In genomic region chr6:81767163-81768000, GRCh38 we compare ENCODE assay signal across 11 cellular contexts.
DNase-seq lines count a peak whose midpoint lies in the region; TF ChIP-seq lines count a peak whose summit lies in the region.
"Had no signal": no experiment of that assay in that cellular context is flagged by ENCODE, and none has a peak within 500 bp of the region (broad histone marks: within the 10 kb centered on the region; RNA-seq: fewer than 3 reads in every experiment).

No MANE protein-coding gene starts in this region.

- H3K27me3 ChIP-seq in adipocyte (replicated peaks; ENCODE audit: control insufficient read depth, insufficient read depth, low read length) = no peaks in the 10 kb centered on the region

- CTCF ChIA-PET in HEK293 (lab: Yijun Ruan, JAX) = interaction anchor here (1.4 to 1.7 kb wide), 2 partner anchors 11 to 14 kb away, joined by 3 to 7 read pairs; no protein-coding TSS in a partner anchor

- H3K27ac ChIP-seq in HEK293 (ENCODE audit: extremely low read depth, low read depth, low read length) = no peak overlapping the region

- H3K4me3 ChIP-seq in HEK293 (ENCODE audit: low read depth, low read length) (no peak overlapping the region; the same call in 1 of the 2 replicates), adipocyte (ENCODE audit: low read length) (peak overlapping the region; percentile 48)
- H3K4me3 ChIP-seq: stomach had no signal

- H3K4me1 ChIP-seq in HEK293 (ENCODE audit: control insufficient read depth, insufficient read depth, low read length) = peaks cover 9% of the 10 kb centered on the region; the same call in 1 of the 2 replicates
- peaks cover 28% of the 10 kb centered on the region for H3K4me1 ChIP-seq in adipocyte (ENCODE audit: control insufficient read depth, insufficient read depth, low read length)

- H3K36me3 ChIP-seq in HEK293 (ENCODE audit: control insufficient read depth in 2 of 2, insufficient read depth in 1 of 2, low read length in 2 of 2) = no peaks in the 10 kb centered on the region
- no peaks in the 10 kb centered on the region for H3K36me3 ChIP-seq in adipocyte (ENCODE audit: control insufficient read depth, insufficient read depth, low read length, severe bottlenecking)
- H3K36me3 ChIP-seq: stomach had no signal

- in situ Hi-C loops in GM13977 (cut with MboI; ENCODE audit: low pct_unique_long_range_greater_than_20kb, low sequenced_read_pairs, unreplicated experiment) = no loop called here

- no peaks in the 10 kb centered on the region for H3K9me3 ChIP-seq in HEK293 (ENCODE audit: control insufficient read depth, insufficient read depth, low read depth, low read length)
- H3K9me3 ChIP-seq in adipocyte (ENCODE audit: control insufficient read depth, low read length) = no peaks in the 10 kb centered on the region
- H3K9me3 ChIP-seq: stomach had no signal

- no peak for TF ChIP-seq CTCF in HEK293 (tag by site-specific recombination; IDR thresholded peaks at IDR 0.05)
- no peak for TF ChIP-seq CTCF in GM13977 (IDR thresholded peaks at IDR 0.05; ENCODE audit: extremely low read depth, insufficient read depth, missing control alignments)

- no peak overlapping the region for H3K9ac ChIP-seq in adipocyte (ENCODE audit: low read length)

- POLR2A ChIA-PET in HEK293 (lab: Yijun Ruan, JAX) = interaction anchor here (0.7 to 1.8 kb wide), 4 partner anchors 14 to 377 kb away, joined by 3 to 23 read pairs (median 3); partner anchors contain the start of gene TENT5A

- DNase-seq in AG08396 (ENCODE audit: low spot score) = peak; percentile 8
- peak; percentile 84 for DNase-seq in adipocyte (ENCODE audit: low read depth)
- peak; percentile 75 for DNase-seq in kidney tubule cell (ENCODE audit: low spot score)
- DNase-seq in COR-L47 (lab: John Stamatoyannopoulos, UW) = no peak
- DNase-seq in NCI-H1092 treated with DMSO at 0.1 percent for 48 hours (lab: John Stamatoyannopoulos, UW) = no peak
- no peak for DNase-seq in GM13977 (ENCODE audit: low spot score)
- no peak for DNase-seq in activated effector memory CD4-positive, alpha-beta T cell treated with Interleukin-2 at 50 U/mL for 16 hours
- DNase-seq: CD8-positive, alpha-beta memory T cell; left cardiac atrium; stomach had no signal

TF ChIP-seq in HEK293, 187 proteins besides CTCF, POLR2A, EP300 and RAD21:
- TF ChIP-seq ZNF302 (tag by site-specific recombination; IDR thresholded peaks at IDR 0.05; ENCODE audit: low read depth) = no peak
- TF ChIP-seq ZBTB44 (tag by site-specific recombination; IDR thresholded peaks at IDR 0.05) = peak; percentile 91
- TF ChIP-seq SCRT2 (tag by site-specific recombination; IDR thresholded peaks at IDR 0.05) = peak; percentile 39; the same call in 1 of the 2 replicates
- TF ChIP-seq ZNF513 (tag by site-specific recombination; IDR thresholded peaks at IDR 0.05) = peak; percentile 50; the same call in 1 of the 2 replicates
- no peak for TF ChIP-seq ZSCAN5A (tag by site-specific recombination; IDR thresholded peaks at IDR 0.05)
- TF ChIP-seq OSR2 (tag by site-specific recombination; IDR thresholded peaks at IDR 0.05) = peak; percentile 26; the same call in 1 of the 2 replicates

Comparison
In these comparisons a context has a peak if more than half of its experiments do, and no peak if none do; other contexts are left out.
1. DNase-seq: peak in AG08396 (single experiment), adipocyte (single experiment) and kidney tubule cell (single experiment); none in COR-L47 (single experiment), NCI-H1092 treated with DMSO at 0.1 percent for 48 hours (single experiment), GM13977 (single experiment) and activated effector memory CD4-positive, alpha-beta T cell treated with Interleukin-2 at 50 U/mL for 16 hours (single experiment).